ENCODE assay signal across 1 cellular context in the genomic region with DNA sequence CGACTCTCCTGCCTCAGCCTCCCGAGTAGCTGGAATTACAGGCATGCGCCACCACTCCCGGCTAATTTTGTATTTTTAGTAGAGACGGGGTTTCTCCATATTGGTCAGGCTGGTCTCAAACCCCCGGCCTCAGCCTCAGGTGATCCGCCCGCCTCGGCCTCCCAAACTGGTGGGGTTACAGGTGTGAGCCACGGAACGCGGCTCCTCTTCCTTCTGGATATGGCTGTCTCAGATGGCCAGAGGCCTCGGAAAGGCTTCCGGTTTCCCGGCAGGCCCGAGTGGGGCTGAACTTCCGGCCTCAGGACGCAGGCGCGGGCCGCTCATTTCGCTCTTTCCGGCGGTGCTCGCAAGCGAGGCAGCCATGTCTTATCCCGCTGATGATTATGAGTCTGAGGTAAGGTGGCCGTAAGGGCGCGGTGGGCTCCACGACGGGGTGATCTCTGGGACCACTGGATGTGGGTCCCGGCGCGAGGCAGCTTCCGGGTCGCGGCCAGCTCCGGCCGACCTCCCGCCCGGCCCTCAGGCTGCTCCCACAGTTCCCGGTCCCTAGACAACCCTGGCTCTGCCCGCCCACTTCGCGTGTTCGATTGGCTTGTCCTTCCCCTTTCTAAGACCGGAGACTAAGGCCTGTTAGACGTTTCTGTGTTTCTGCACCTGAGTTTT.
A peak's percentile ranks its signal among the peaks of the same experiment; 100 is the strongest.
TF ChIP-seq lines count a peak whose summit lies in the region.

TSS of gene EIF3L (plus strand) at position 331 of the 663 bp plus-strand sequence. CDS start at position 362, 31 bp downstream.

TF ChIP-seq in HepG2, 621 proteins besides CTCF, POLR2A, EP300 and RAD21 (continued from another document and continues in another):
- TF ChIP-seq ZHX1 (CRISPR knock-in tag; IDR thresholded peaks at IDR 0.05; ENCODE audit: low read depth), result peak; percentile 70; the same call in 1 of the 2 replicates
- TF ChIP-seq, protein P1, sequence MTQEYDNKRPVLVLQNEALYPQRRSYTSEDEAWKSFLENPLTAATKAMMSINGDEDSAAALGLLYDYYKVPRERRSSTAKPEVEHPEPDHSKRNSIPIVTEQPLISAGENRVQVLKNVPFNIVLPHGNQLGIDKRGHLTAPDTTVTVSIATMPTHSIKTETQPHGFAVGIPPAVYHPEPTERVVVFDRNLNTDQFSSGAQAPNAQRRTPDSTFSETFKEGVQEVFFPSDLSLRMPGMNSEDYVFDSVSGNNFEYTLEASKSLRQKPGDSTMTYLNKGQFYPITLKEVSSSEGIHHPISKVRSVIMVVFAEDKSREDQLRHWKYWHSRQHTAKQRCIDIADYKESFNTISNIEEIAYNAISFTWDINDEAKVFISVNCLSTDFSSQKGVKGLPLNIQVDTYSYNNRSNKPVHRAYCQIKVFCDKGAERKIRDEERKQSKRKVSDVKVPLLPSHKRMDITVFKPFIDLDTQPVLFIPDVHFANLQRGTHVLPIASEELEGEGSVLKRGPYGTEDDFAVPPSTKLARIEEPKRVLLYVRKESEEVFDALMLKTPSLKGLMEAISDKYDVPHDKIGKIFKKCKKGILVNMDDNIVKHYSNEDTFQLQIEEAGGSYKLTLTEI (CRISPR knock-in tag; conservative IDR thresholded peaks at IDR 0.05), result no peak
- TF ChIP-seq ETV5 (CRISPR knock-in tag; IDR thresholded peaks at IDR 0.05; ENCODE audit: borderline replicate concordance), result peak; percentile 91
- no peak for TF ChIP-seq PBX2 (CRISPR knock-in tag; IDR thresholded peaks at IDR 0.05)
- TF ChIP-seq SMC3 (IDR thresholded peaks at IDR 0.05; ENCODE audit: low read length), result no peak
- TF ChIP-seq ZNF143 (CRISPR knock-in tag; IDR thresholded peaks at IDR 0.05), result peak; percentile 94
- peak; percentile 74; the same call in 1 of the 2 replicates for TF ChIP-seq ZFP82 (CRISPR knock-in tag; IDR thresholded peaks at IDR 0.05; ENCODE audit: borderline replicate concordance)
- peak; percentile 74; the same call in 1 of the 2 replicates for TF ChIP-seq FOXK1 (CRISPR knock-in tag; IDR thresholded peaks at IDR 0.05; ENCODE audit: borderline replicate concordance, low read depth)
- 0 out of 2 replicates have a peak, but pooled peaks have one; percentile 73 for TF ChIP-seq ZNF275 (CRISPR knock-in tag; IDR thresholded peaks at IDR 0.05; ENCODE audit: borderline replicate concordance)
- TF ChIP-seq HCFC1 (IDR thresholded peaks at IDR 0.05; ENCODE audit: low read depth, low read length), result peak; percentile 48; the same call in 1 of the 2 replicates
- peak; percentile 96 for TF ChIP-seq POLR2G (IDR thresholded peaks at IDR 0.05; ENCODE audit: low read depth, low read length)
- no peak for TF ChIP-seq ZNF841 (CRISPR knock-in tag; IDR thresholded peaks at IDR 0.05; ENCODE audit: borderline replicate concordance)
- no peak; the same call in 1 of the 2 replicates for TF ChIP-seq MLX (CRISPR knock-in tag; IDR thresholded peaks at IDR 0.05)
- no peak for TF ChIP-seq NCOR1 (IDR thresholded peaks at IDR 0.05; ENCODE audit: borderline replicate concordance, low read length)
- peak; percentile 67 for TF ChIP-seq PHF5A (CRISPR knock-in tag; IDR thresholded peaks at IDR 0.05; ENCODE audit: low read depth, unreplicated experiment)
- TF ChIP-seq SIX4 (CRISPR knock-in tag; IDR thresholded peaks at IDR 0.05), result peak; percentile 29; the same call in 1 of the 2 replicates
- TF ChIP-seq PTBP1 (IDR thresholded peaks at IDR 0.05; ENCODE audit: low read depth, low read length, poor library complexity, severe bottlenecking), result no peak
- peak; percentile 38 for TF ChIP-seq NFYB (CRISPR knock-in tag; IDR thresholded peaks at IDR 0.05)
- TF ChIP-seq PCBP2 (optimal IDR thresholded peaks at IDR 0.05; ENCODE audit: low read depth, low read length, poor library complexity, severe bottlenecking), result no peak
- no peak for TF ChIP-seq PHB2 (IDR thresholded peaks at IDR 0.05; ENCODE audit: partially characterized antibody)
- TF ChIP-seq, protein P2, sequence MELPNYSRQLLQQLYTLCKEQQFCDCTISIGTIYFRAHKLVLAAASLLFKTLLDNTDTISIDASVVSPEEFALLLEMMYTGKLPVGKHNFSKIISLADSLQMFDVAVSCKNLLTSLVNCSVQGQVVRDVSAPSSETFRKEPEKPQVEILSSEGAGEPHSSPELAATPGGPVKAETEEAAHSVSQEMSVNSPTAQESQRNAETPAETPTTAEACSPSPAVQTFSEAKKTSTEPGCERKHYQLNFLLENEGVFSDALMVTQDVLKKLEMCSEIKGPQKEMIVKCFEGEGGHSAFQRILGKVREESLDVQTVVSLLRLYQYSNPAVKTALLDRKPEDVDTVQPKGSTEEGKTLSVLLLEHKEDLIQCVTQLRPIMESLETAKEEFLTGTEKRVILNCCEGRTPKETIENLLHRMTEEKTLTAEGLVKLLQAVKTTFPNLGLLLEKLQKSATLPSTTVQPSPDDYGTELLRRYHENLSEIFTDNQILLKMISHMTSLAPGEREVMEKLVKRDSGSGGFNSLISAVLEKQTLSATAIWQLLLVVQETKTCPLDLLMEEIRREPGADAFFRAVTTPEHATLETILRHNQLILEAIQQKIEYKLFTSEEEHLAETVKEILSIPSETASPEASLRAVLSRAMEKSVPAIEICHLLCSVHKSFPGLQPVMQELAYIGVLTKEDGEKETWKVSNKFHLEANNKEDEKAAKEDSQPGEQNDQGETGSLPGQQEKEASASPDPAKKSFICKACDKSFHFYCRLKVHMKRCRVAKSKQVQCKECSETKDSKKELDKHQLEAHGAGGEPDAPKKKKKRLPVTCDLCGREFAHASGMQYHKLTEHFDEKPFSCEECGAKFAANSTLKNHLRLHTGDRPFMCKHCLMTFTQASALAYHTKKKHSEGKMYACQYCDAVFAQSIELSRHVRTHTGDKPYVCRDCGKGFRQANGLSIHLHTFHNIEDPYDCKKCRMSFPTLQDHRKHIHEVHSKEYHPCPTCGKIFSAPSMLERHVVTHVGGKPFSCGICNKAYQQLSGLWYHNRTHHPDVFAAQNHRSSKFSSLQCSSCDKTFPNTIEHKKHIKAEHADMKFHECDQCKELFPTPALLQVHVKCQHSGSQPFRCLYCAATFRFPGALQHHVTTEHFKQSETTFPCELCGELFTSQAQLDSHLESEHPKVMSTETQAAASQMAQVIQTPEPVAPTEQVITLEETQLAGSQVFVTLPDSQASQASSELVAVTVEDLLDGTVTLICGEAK (IDR thresholded peaks at IDR 0.05), result peak; percentile 49; the same call in 1 of the 2 replicates
- TF ChIP-seq, protein P2 (CRISPR knock-in tag; IDR thresholded peaks at IDR 0.05), result peak; percentile 40; the same call in 1 of the 2 replicates
- TF ChIP-seq SSRP1 (CRISPR knock-in tag; IDR thresholded peaks at IDR 0.05), result no peak
- TF ChIP-seq ZNF367 (CRISPR knock-in tag; IDR thresholded peaks at IDR 0.05; ENCODE audit: borderline replicate concordance), result peak; percentile 63; the same call in 1 of the 2 replicates
- peak; percentile 95 for TF ChIP-seq ELF4 (CRISPR knock-in tag; IDR thresholded peaks at IDR 0.05; ENCODE audit: borderline replicate concordance)
- TF ChIP-seq KDM3A (CRISPR knock-in tag; IDR thresholded peaks at IDR 0.05; ENCODE audit: low read depth), result 0 out of 2 replicates have a peak, but pooled peaks have one; percentile 64
- no peak for TF ChIP-seq ZNF432 (CRISPR knock-in tag; IDR thresholded peaks at IDR 0.05; ENCODE audit: borderline replicate concordance)
- TF ChIP-seq, protein P3, sequence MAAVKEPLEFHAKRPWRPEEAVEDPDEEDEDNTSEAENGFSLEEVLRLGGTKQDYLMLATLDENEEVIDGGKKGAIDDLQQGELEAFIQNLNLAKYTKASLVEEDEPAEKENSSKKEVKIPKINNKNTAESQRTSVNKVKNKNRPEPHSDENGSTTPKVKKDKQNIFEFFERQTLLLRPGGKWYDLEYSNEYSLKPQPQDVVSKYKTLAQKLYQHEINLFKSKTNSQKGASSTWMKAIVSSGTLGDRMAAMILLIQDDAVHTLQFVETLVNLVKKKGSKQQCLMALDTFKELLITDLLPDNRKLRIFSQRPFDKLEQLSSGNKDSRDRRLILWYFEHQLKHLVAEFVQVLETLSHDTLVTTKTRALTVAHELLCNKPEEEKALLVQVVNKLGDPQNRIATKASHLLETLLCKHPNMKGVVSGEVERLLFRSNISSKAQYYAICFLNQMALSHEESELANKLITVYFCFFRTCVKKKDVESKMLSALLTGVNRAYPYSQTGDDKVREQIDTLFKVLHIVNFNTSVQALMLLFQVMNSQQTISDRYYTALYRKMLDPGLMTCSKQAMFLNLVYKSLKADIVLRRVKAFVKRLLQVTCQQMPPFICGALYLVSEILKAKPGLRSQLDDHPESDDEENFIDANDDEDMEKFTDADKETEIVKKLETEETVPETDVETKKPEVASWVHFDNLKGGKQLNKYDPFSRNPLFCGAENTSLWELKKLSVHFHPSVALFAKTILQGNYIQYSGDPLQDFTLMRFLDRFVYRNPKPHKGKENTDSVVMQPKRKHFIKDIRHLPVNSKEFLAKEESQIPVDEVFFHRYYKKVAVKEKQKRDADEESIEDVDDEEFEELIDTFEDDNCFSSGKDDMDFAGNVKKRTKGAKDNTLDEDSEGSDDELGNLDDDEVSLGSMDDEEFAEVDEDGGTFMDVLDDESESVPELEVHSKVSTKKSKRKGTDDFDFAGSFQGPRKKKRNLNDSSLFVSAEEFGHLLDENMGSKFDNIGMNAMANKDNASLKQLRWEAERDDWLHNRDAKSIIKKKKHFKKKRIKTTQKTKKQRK (IDR thresholded peaks at IDR 0.05; ENCODE audit: low read length), result no peak
- 0 out of 2 replicates have a peak, but pooled peaks have one; percentile 48 for TF ChIP-seq THRA (CRISPR knock-in tag; IDR thresholded peaks at IDR 0.05; ENCODE audit: borderline replicate concordance)
